Comparison of ENCODE assay signal across 1 cellular context in genomic region chr4:41748074-41748787, GRCh38.
TF ChIP-seq lines count a peak whose summit lies in the region.

Gene PHOX2B, minus strand, starts transcription at chr4:41748725. Its CDS starts 115 bp downstream, at chr4:41748610.

TF ChIP-seq in HEK293T, 16 proteins besides CTCF, POLR2A, EP300 and RAD21:
- TF ChIP-seq TARDBP (IDR thresholded peaks at IDR 0.05): no peak
